Comparison of ENCODE assay signal across 1 cellular context in genomic region chr13:74450976-74451375, GRCh38.
TF ChIP-seq lines count a peak whose summit lies in the region.

No MANE protein-coding gene starts in this region.

TF ChIP-seq in H1, 55 proteins besides CTCF, POLR2A, EP300 and RAD21:
- TF ChIP-seq CHD7 (IDR thresholded peaks at IDR 0.05; ENCODE audit: insufficient replicate concordance, low read length) (no peak), HDAC6 (IDR thresholded peaks at IDR 0.05; ENCODE audit: low read depth, low read length) (no peak), PHF8 (conservative IDR thresholded peaks at IDR 0.05; ENCODE audit: low read depth, low read length) (no peak), SIX5 (IDR thresholded peaks at IDR 0.05; ENCODE audit: low read depth, low read length) (no peak), POU5F1 (IDR thresholded peaks at IDR 0.05; ENCODE audit: low read depth, low read length) (no peak), RNF2 (IDR thresholded peaks at IDR 0.05; ENCODE audit: borderline replicate concordance, low read depth, low read length, missing control alignments, poor library complexity, severe bottlenecking) (no peak), MAFK (IDR thresholded peaks at IDR 0.05; ENCODE audit: low read depth, low read length) (no peak), GABPA (IDR thresholded peaks at IDR 0.05; ENCODE audit: borderline replicate concordance, insufficient read depth, low read length) (no peak), RBBP5 (IDR thresholded peaks at IDR 0.05; ENCODE audit: borderline replicate concordance, low read depth, low read length) (no peak), SP1 (IDR thresholded peaks at IDR 0.05; ENCODE audit: low read depth, low read length) (no peak), ATF2 (IDR thresholded peaks at IDR 0.05; ENCODE audit: low read length) (no peak), RFX5 (IDR thresholded peaks at IDR 0.05; ENCODE audit: borderline replicate concordance, low read depth, low read length) (no peak), KDM1A (IDR thresholded peaks at IDR 0.05; ENCODE audit: borderline replicate concordance, low read length) (no peak)
